9 cellular contexts compared by ENCODE assay signal in genomic region chr1:198932351-198932991, GRCh38.
DNase-seq lines count a peak whose midpoint lies in the region; ATAC-seq and TF ChIP-seq lines count a peak whose summit lies in the region.
"Had no signal": no experiment of that assay in that cellular context is flagged by ENCODE, and none has a peak within 500 bp of the region (broad histone marks: within the 10 kb centered on the region; RNA-seq: fewer than 3 reads in every experiment).

No MANE protein-coding gene starts in this region.

- no peaks in the 10 kb centered on the region for H3K9me3 ChIP-seq in CD8-positive, alpha-beta T cell (ENCODE audit: low read length)
- no peaks in the 10 kb centered on the region for H3K9me3 ChIP-seq in lower lobe of right lung
- H3K9me3 ChIP-seq: right lobe of liver had no signal

- no peaks in the 10 kb centered on the region for H3K27me3 Mint-ChIP-seq in CD8-positive, alpha-beta T cell (ENCODE audit: low read depth)
- H3K27me3 Mint-ChIP-seq in activated naive CD8-positive, alpha-beta T cell = no peaks in the 10 kb centered on the region

- CTCF ChIA-PET in CD8-positive, alpha-beta T cell (lab: Charles Lee) = interaction anchor here (0.6 kb wide), 1 partner anchor 513 kb away, joined by 3 read pairs; no protein-coding TSS in a partner anchor

- H2AFZ ChIP-seq in KMS-11 (ENCODE audit: low read depth) = no peak overlapping the region

- H3K27me3 ChIP-seq in CD8-positive, alpha-beta T cell (ENCODE audit: insufficient read depth, low read length) = no peaks in the 10 kb centered on the region
- H3K27me3 ChIP-seq in KMS-11 (ENCODE audit: insufficient read depth, low read depth) (no peaks in the 10 kb centered on the region), lower lobe of right lung (ENCODE audit: low read depth) (no peaks in the 10 kb centered on the region)
- H3K27me3 ChIP-seq: right lobe of liver had no signal

- H3K4me2 ChIP-seq in KMS-11 = peak overlapping the region; percentile 89

- POLR2A ChIA-PET in CD8-positive, alpha-beta T cell (lab: Charles Lee) = no interaction called here

- peaks cover 46% of the 10 kb centered on the region for H3K4me1 Mint-ChIP-seq in CD8-positive, alpha-beta T cell (ENCODE audit: low read depth)
- peaks cover 48% of the 10 kb centered on the region for H3K4me1 Mint-ChIP-seq in activated naive CD8-positive, alpha-beta T cell (ENCODE audit: low read depth)

- H3K4me3 Mint-ChIP-seq in CD8-positive, alpha-beta T cell = peak overlapping the region; percentile 81
- peak overlapping the region; percentile 81 for H3K4me3 Mint-ChIP-seq in activated naive CD8-positive, alpha-beta T cell

- H3K4me3 ChIP-seq in CD8-positive, alpha-beta T cell (ENCODE audit: low read depth, low read length) = peak overlapping the region; percentile 7
- H3K4me3 ChIP-seq in KMS-11 (IDR thresholded peaks at IDR 0.05; ENCODE audit: insufficient read depth, low read depth, low read length) (no peak overlapping the region), lower lobe of right lung (peak overlapping the region; percentile 57), coronary artery (no peak overlapping the region)
- H3K4me3 ChIP-seq: right lobe of liver had no signal

- no peak for TF ChIP-seq CTCF in CD8-positive, alpha-beta T cell (IDR thresholded peaks at IDR 0.05)
- TF ChIP-seq CTCF in KMS-11 (conservative IDR thresholded peaks at IDR 0.05; ENCODE audit: low read depth, low read length) = 0 out of 2 replicates have a peak, but pooled peaks have one; percentile 13
- no peak for TF ChIP-seq CTCF in lower lobe of right lung (IDR thresholded peaks at IDR 0.05)
- TF ChIP-seq CTCF in coronary artery (IDR thresholded peaks at IDR 0.05) = no peak

- H3K36me3 Mint-ChIP-seq in CD8-positive, alpha-beta T cell = no peaks in the 10 kb centered on the region
- H3K36me3 Mint-ChIP-seq in activated naive CD8-positive, alpha-beta T cell = no peaks in the 10 kb centered on the region

- no peaks in the 10 kb centered on the region for H3K9me3 Mint-ChIP-seq in CD8-positive, alpha-beta T cell
- H3K9me3 Mint-ChIP-seq in activated naive CD8-positive, alpha-beta T cell (ENCODE audit: low read depth) = no peaks in the 10 kb centered on the region

- peak overlapping the region; percentile 92 for H3K9ac ChIP-seq in KMS-11

- no peak for ATAC-seq in CD8-positive, alpha-beta T cell
- no peak for ATAC-seq in lower lobe of right lung
- ATAC-seq in GM21576 (IDR thresholded peaks at IDR 0.05; ENCODE audit: unreplicated experiment) = no peak
- no peak for ATAC-seq in HG03342 (IDR thresholded peaks at IDR 0.05; ENCODE audit: unreplicated experiment)
- no peak for ATAC-seq in GM18873 (IDR thresholded peaks at IDR 0.05; ENCODE audit: low FRiP score, unreplicated experiment)
- ATAC-seq: right lobe of liver had no signal

- DNase-seq in CD8-positive, alpha-beta T cell = peak in 1 of 7 experiments; percentile 11
- DNase-seq in lower lobe of right lung = no peak
- DNase-seq in coronary artery (ENCODE audit: low spot score) = no peak
- DNase-seq: right lobe of liver had no signal

- peak overlapping the region; percentile 90 for H3K27ac Mint-ChIP-seq in CD8-positive, alpha-beta T cell
- H3K27ac Mint-ChIP-seq in activated naive CD8-positive, alpha-beta T cell = peak overlapping the region; percentile 93

- intact Hi-C loops in CD8-positive, alpha-beta T cell (cut with DNase I, micrococcal nuclease) = loop anchor here (5.0 to 10.0 kb wide), 4 partner anchors 368 to 1158 kb away; partner anchors contain the start of genes NEK7 (in 2 of the 2) and DENND1B (in 1 of the 2)
- intact Hi-C loops in lower lobe of right lung (cut with DNase I) = no loop called here

- no peaks in the 10 kb centered on the region for H3K36me3 ChIP-seq in CD8-positive, alpha-beta T cell (ENCODE audit: insufficient read depth, low read length)
- H3K36me3 ChIP-seq in KMS-11 (ENCODE audit: insufficient read depth) (no peaks in the 10 kb centered on the region), lower lobe of right lung (no peaks in the 10 kb centered on the region)
- H3K36me3 ChIP-seq: right lobe of liver had no signal

- no peak overlapping the region for H3K27ac ChIP-seq in CD8-positive, alpha-beta T cell (ENCODE audit: low read depth, low read length)
- H3K27ac ChIP-seq in KMS-11 = peak overlapping the region; percentile 93
- H3K27ac ChIP-seq in lower lobe of right lung = peak overlapping the region; percentile 80
- H3K27ac ChIP-seq in coronary artery = no peak overlapping the region
- H3K27ac ChIP-seq: right lobe of liver had no signal

- H3K79me2 ChIP-seq in KMS-11 (ENCODE audit: insufficient read depth, low read depth) = peaks cover 98% of the 10 kb centered on the region

- peaks cover 51% of the 10 kb centered on the region for H3K4me1 ChIP-seq in CD8-positive, alpha-beta T cell (ENCODE audit: insufficient read depth, low read length)
- H3K4me1 ChIP-seq in KMS-11 (ENCODE audit: low read depth, poor library complexity, severe bottlenecking) = peaks cover 42% of the 10 kb centered on the region
- H3K4me1 ChIP-seq in lower lobe of right lung = peaks cover 49% of the 10 kb centered on the region
- H3K4me1 ChIP-seq: right lobe of liver had no signal

- no peaks in the 10 kb centered on the region for H4K20me1 ChIP-seq in KMS-11 (ENCODE audit: insufficient read depth)

Comparison
In these comparisons a context has a peak if more than half of its experiments do, and no peak if none do; other contexts are left out.
1. H3K27ac ChIP-seq: peak in KMS-11 (single experiment) and lower lobe of right lung (single experiment); none in CD8-positive, alpha-beta T cell (single experiment) and coronary artery (0 of 2).
2. H3K4me3 ChIP-seq: peak in CD8-positive, alpha-beta T cell (single experiment) and lower lobe of right lung (single experiment); none in KMS-11 (single experiment) and coronary artery (single experiment).